ENCODE assay signal across 33 cellular contexts in the genomic region with DNA sequence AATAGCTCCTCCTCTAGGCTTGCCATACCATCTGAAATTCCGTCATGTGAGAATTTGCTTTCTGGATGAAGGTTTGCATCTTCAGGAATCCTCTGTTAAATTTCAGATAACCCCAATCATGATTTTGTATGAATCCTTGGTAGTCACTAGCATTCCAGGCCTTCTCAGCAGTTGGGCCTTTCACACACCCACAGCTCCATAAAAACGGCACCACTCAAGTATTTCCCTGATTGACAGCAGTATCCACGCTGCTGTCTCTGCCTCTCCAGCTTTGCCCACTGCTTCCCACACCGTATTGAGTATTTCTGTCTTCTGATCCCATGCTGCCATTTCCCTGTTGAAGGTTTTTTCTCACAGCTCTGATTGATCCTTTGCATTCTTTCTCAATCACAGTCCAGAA.
"Had no signal": no experiment of that assay in that cellular context is flagged by ENCODE, and none has a peak within 500 bp of the region (broad histone marks: within the 10 kb centered on the region; RNA-seq: fewer than 3 reads in every experiment).

No MANE protein-coding gene starts in this region.

- H3K36me3 ChIP-seq: ascending aorta, cardiac muscle cell had no signal

- H3K4me3 Mint-ChIP-seq: activated B cell treated with CpG ODN at 0.5 μM for 24 hours; activated CD4-positive, alpha-beta memory T cell treated with anti-CD3 and anti-CD28 coated beads for 36 hours; activated CD4-positive, alpha-beta T cell treated with anti-CD3 and anti-CD28 coated beads, Interleukin-2, amount 10 ng/mL, durations not matched to agents 24 days and 14 days; activated CD8-positive, alpha-beta T cell treated with anti-CD3 and anti-CD28 coated beads for 36 hours; activated naive CD4-positive, alpha-beta T cell treated with anti-CD3 and anti-CD28 coated beads, Interleukin-2, amount 10 ng/mL, durations not matched to agents 7 days and 5 days; activated naive CD4-positive, alpha-beta T cell treated with anti-CD3 and anti-CD28 coated beads, Interleukin-2, amount 50 U/mL, for 24 hours; activated naive CD8-positive, alpha-beta T cell; activated naive CD8-positive, alpha-beta T cell treated with anti-CD3 and anti-CD28 coated beads, Interleukin-2, amount 10 ng/mL, durations not matched to agents 7 days and 5 days; activated naive CD8-positive, alpha-beta T cell treated with anti-CD3 and anti-CD28 coated beads, Interleukin-2, amount 50 U/mL, for 24 hours; activated T-cell treated with anti-CD3 and anti-CD28 coated beads, Interleukin-2, amount 50 U/mL, for 4 hours; brain; central memory CD8-positive, alpha-beta T cell; T-helper 1 cell treated with Interleukin-12 subunit alpha and Interleukin-12 subunit beta and Interleukin-4 antibody, amounts not matched to agents 30 μg/mL and 1 μg/mL, for 36 hours; T-helper 2 cell treated with Interferon-gamma antibody and Interleukin-4, amounts not matched to agents 5 μg/mL and 100 μg/mL, for 36 hours had no signal

- DNase-seq: activated B cell treated with CpG ODN at 0.5 μM for 24 hours; activated CD4-positive, alpha-beta memory T cell treated with anti-CD3 and anti-CD28 coated beads for 36 hours; activated CD4-positive, alpha-beta T cell treated with anti-CD3 and anti-CD28 coated beads for 4 hours; activated CD4-positive, alpha-beta T cell treated with anti-CD3 and anti-CD28 coated beads, Interleukin-2, amount 10 ng/mL, durations not matched to agents 24 days and 14 days; activated CD4-positive, alpha-beta T cell treated with anti-CD3 and anti-CD28 coated beads, Interleukin-2, amount 50 U/mL, for 1 hour; activated CD4-positive, alpha-beta T cell treated with anti-CD3 and anti-CD28 coated beads, Interleukin-2, amount 50 U/mL, for 4 hours; activated CD4-positive, CD25-positive, alpha-beta regulatory T cell treated with anti-CD3 and anti-CD28 coated beads, Interleukin-2, amount 50 U/mL, for 72 hours; activated CD8-positive, alpha-beta memory T cell treated with anti-CD3 and anti-CD28 coated beads, Interleukin-2, amount 50 U/mL, for 4 hours; activated CD8-positive, alpha-beta T cell treated with anti-CD3 and anti-CD28 coated beads for 36 hours; activated effector memory CD4-positive, alpha-beta T cell treated with Interleukin-2 at 50 U/mL for 16 hours; activated gamma-delta T cell; activated naive CD4-positive, alpha-beta T cell treated with anti-CD3 and anti-CD28 coated beads, Interleukin-2, amount 10 ng/mL, durations not matched to agents 7 days and 5 days; activated naive CD4-positive, alpha-beta T cell treated with Interleukin-2 at 50 U/mL for 16 hours; activated naive CD8-positive, alpha-beta T cell treated with anti-CD3 and anti-CD28 coated beads, Interleukin-2, amount 10 ng/mL, durations not matched to agents 7 days and 5 days; activated naive CD8-positive, alpha-beta T cell treated with anti-CD3 and anti-CD28 coated beads, Interleukin-2, amount 50 U/mL, for 24 hours; activated T-cell treated with anti-CD3 and anti-CD28 coated beads for 4 hours; activated T-cell treated with anti-CD3 and anti-CD28 coated beads, Interleukin-2, amount 50 U/mL, for 1 hour; activated T-cell treated with anti-CD3 and anti-CD28 coated beads, Interleukin-2, amount 50 U/mL, for 4 hours; anterior cingulate cortex; cerebellar nuclear complex; T-helper 1 cell; T-helper 2 cell; T-helper 9 cell had no signal

- H3K27ac ChIP-seq: ascending aorta, cardiac muscle cell, VCaP had no signal

- H3K27ac Mint-ChIP-seq: activated B cell treated with CpG ODN at 0.5 μM for 24 hours; activated CD4-positive, alpha-beta memory T cell treated with anti-CD3 and anti-CD28 coated beads for 36 hours; activated CD4-positive, alpha-beta T cell treated with anti-CD3 and anti-CD28 coated beads, Interleukin-2, amount 10 ng/mL, durations not matched to agents 24 days and 14 days; activated CD8-positive, alpha-beta T cell treated with anti-CD3 and anti-CD28 coated beads for 36 hours; activated naive CD4-positive, alpha-beta T cell treated with anti-CD3 and anti-CD28 coated beads, Interleukin-2, amount 10 ng/mL, durations not matched to agents 7 days and 5 days; activated naive CD4-positive, alpha-beta T cell treated with anti-CD3 and anti-CD28 coated beads, Interleukin-2, amount 50 U/mL, for 24 hours; activated naive CD8-positive, alpha-beta T cell; activated naive CD8-positive, alpha-beta T cell treated with anti-CD3 and anti-CD28 coated beads, Interleukin-2, amount 10 ng/mL, durations not matched to agents 7 days and 5 days; activated naive CD8-positive, alpha-beta T cell treated with anti-CD3 and anti-CD28 coated beads, Interleukin-2, amount 50 U/mL, for 24 hours; activated T-helper 2 cell treated with anti-CD3 and anti-CD28 coated beads, Interferon-gamma antibody, Interleukin-2, Interleukin-4, amounts not matched to agents 10 μg/mL and 5 μg/mL and 100 μg/mL, durations not matched to agents 14 hours and 24 hours and 36 hours; T-helper 1 cell treated with Interleukin-12 subunit alpha and Interleukin-12 subunit beta and Interleukin-4 antibody, amounts not matched to agents 30 μg/mL and 1 μg/mL, for 36 hours; T-helper 2 cell treated with Interferon-gamma antibody and Interleukin-4, amounts not matched to agents 5 μg/mL and 100 μg/mL, for 36 hours had no signal

- H3K9me3 Mint-ChIP-seq: activated B cell treated with CpG ODN at 0.5 μM for 24 hours; activated CD4-positive, alpha-beta memory T cell treated with anti-CD3 and anti-CD28 coated beads for 36 hours; activated CD4-positive, alpha-beta T cell treated with anti-CD3 and anti-CD28 coated beads, Interleukin-2, amount 10 ng/mL, durations not matched to agents 24 days and 14 days; activated CD8-positive, alpha-beta T cell treated with anti-CD3 and anti-CD28 coated beads for 36 hours; activated naive CD4-positive, alpha-beta T cell treated with anti-CD3 and anti-CD28 coated beads, Interleukin-2, amount 10 ng/mL, durations not matched to agents 7 days and 5 days; activated naive CD4-positive, alpha-beta T cell treated with anti-CD3 and anti-CD28 coated beads, Interleukin-2, amount 50 U/mL, for 24 hours; activated naive CD8-positive, alpha-beta T cell treated with anti-CD3 and anti-CD28 coated beads, Interleukin-2, amount 10 ng/mL, durations not matched to agents 7 days and 5 days; activated naive CD8-positive, alpha-beta T cell treated with anti-CD3 and anti-CD28 coated beads, Interleukin-2, amount 50 U/mL, for 24 hours; activated T-cell treated with anti-CD3 and anti-CD28 coated beads, Interleukin-2, amount 50 U/mL, for 4 hours; activated T-helper 2 cell treated with anti-CD3 and anti-CD28 coated beads, Interferon-gamma antibody, Interleukin-2, Interleukin-4, amounts not matched to agents 10 μg/mL and 5 μg/mL and 100 μg/mL, durations not matched to agents 14 hours and 24 hours and 36 hours; central memory CD8-positive, alpha-beta T cell; T-helper 1 cell treated with Interleukin-12 subunit alpha and Interleukin-12 subunit beta and Interleukin-4 antibody, amounts not matched to agents 30 μg/mL and 1 μg/mL, for 36 hours; T-helper 2 cell treated with Interferon-gamma antibody and Interleukin-4, amounts not matched to agents 5 μg/mL and 100 μg/mL, for 36 hours had no signal

- H3K27me3 Mint-ChIP-seq: activated naive CD4-positive, alpha-beta T cell treated with anti-CD3 and anti-CD28 coated beads, Interleukin-2, amount 10 ng/mL, durations not matched to agents 7 days and 5 days; activated naive CD4-positive, alpha-beta T cell treated with anti-CD3 and anti-CD28 coated beads, Interleukin-2, amount 50 U/mL, for 24 hours; activated naive CD8-positive, alpha-beta T cell treated with anti-CD3 and anti-CD28 coated beads, Interleukin-2, amount 50 U/mL, for 24 hours had no signal

- H3K36me3 Mint-ChIP-seq: activated CD4-positive, alpha-beta memory T cell treated with anti-CD3 and anti-CD28 coated beads for 36 hours; activated naive CD4-positive, alpha-beta T cell treated with anti-CD3 and anti-CD28 coated beads, Interleukin-2, amount 10 ng/mL, durations not matched to agents 7 days and 5 days; activated naive CD4-positive, alpha-beta T cell treated with anti-CD3 and anti-CD28 coated beads, Interleukin-2, amount 50 U/mL, for 24 hours; activated naive CD8-positive, alpha-beta T cell; activated naive CD8-positive, alpha-beta T cell treated with anti-CD3 and anti-CD28 coated beads, Interleukin-2, amount 10 ng/mL, durations not matched to agents 7 days and 5 days; brain had no signal

- H3K27me3 ChIP-seq: ascending aorta, cardiac muscle cell had no signal

- H3K4me1 Mint-ChIP-seq: activated B cell treated with CpG ODN at 0.5 μM for 24 hours; activated CD4-positive, alpha-beta T cell treated with anti-CD3 and anti-CD28 coated beads, Interleukin-2, amount 10 ng/mL, durations not matched to agents 24 days and 14 days; activated naive CD4-positive, alpha-beta T cell treated with anti-CD3 and anti-CD28 coated beads, Interleukin-2, amount 10 ng/mL, durations not matched to agents 7 days and 5 days; activated naive CD4-positive, alpha-beta T cell treated with anti-CD3 and anti-CD28 coated beads, Interleukin-2, amount 50 U/mL, for 24 hours; activated naive CD8-positive, alpha-beta T cell treated with anti-CD3 and anti-CD28 coated beads, Interleukin-2, amount 10 ng/mL, durations not matched to agents 7 days and 5 days; activated naive CD8-positive, alpha-beta T cell treated with anti-CD3 and anti-CD28 coated beads, Interleukin-2, amount 50 U/mL, for 24 hours; central memory CD8-positive, alpha-beta T cell had no signal

- H3K4me3 ChIP-seq: ascending aorta, cardiac muscle cell had no signal

- ATAC-seq: activated CD8-positive, alpha-beta T cell treated with anti-CD3 and anti-CD28 coated beads for 36 hours; activated naive CD8-positive, alpha-beta T cell treated with anti-CD3 and anti-CD28 coated beads, Interleukin-2, amount 50 U/mL, for 24 hours; activated T-cell treated with anti-CD3 and anti-CD28 coated beads, Interleukin-2, amount 50 U/mL, for 4 hours had no signal

- H3K9me3 ChIP-seq: ascending aorta had no signal
